In the genomic region with DNA sequence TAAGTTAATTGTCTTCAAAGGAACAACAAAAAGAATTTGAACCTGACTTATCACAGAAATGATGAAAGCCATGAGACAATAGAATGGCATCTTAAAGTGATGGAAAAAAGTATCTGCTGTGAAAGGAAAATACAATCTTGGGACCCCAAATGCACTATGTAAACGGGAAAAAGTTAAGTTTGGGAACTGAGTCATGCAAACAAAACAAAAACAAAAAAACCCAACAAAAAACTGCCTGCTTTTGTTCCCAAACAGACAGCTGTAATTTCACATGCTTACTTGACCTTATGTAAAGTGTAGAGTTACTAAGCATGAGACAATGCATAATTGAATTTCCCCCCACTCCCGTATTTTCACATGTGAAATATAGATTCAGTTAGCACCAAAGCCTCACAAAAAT, we compare ENCODE assay signal across 19 cellular contexts.
"Had no signal": no experiment of that assay in that cellular context is flagged by ENCODE, and none has a peak within 500 bp of the region (broad histone marks: within the 10 kb centered on the region; RNA-seq: fewer than 3 reads in every experiment).

No MANE protein-coding gene starts in this region.

- ATAC-seq: Panc1, PC-3 had no signal

- H3K36me3 ChIP-seq: MG63 had no signal

- DNase-seq: KBM-7, MG63, NCI-H1092, NCI-H1105 treated with DMSO at 0.1 percent for 48 hours, NCI-H1417 treated with DMSO at 0.1 percent for 48 hours, NCI-H146, NCI-H1694 treated with DMSO at 0.1 percent for 48 hours, NCI-H1930, NCI-H2081, NCI-H2107, NCI-H2227 treated with DMSO at 0.1 percent for 48 hours, NCI-H524, NCI-H69, NCI-H774, PC-3, SHP77, SK-N-SH had no signal

- H3K27me3 ChIP-seq: MG63 had no signal

- H3K4me3 ChIP-seq: MG63 had no signal

- H3K4me2 ChIP-seq: SK-N-SH had no signal

- H3K9ac ChIP-seq: SK-N-SH had no signal

- H3K27ac ChIP-seq: RWPE1 had no signal
